11 cellular contexts compared by ENCODE assay signal in genomic region chr1:218674280-218674773, GRCh38.
DNase-seq lines count a peak whose midpoint lies in the region; ATAC-seq and TF ChIP-seq lines count a peak whose summit lies in the region.
"Had no signal": no experiment of that assay in that cellular context is flagged by ENCODE, and none has a peak within 500 bp of the region (broad histone marks: within the 10 kb centered on the region; RNA-seq: fewer than 3 reads in every experiment).

No MANE protein-coding gene starts in this region.

- CTCF ChIA-PET in activated CD8-positive, alpha-beta memory T cell treated with anti-CD3 and anti-CD28 coated beads, Interleukin-2, amount 10 ng/mL, durations not matched to agents 7 days and 5 days (lab: Charles Lee) = no interaction called here

- H3K4me1 ChIP-seq in GM23338 (ENCODE audit: insufficient read depth) (peaks cover 9% of the 10 kb centered on the region; the same call in 1 of the 2 replicates), parathyroid adenoma (no peaks in the 10 kb centered on the region)

- 0 out of 3 replicates have a peak, but pooled peaks cover 3% of the 10 kb centered on the region for H3K36me3 Mint-ChIP-seq in GM23338 (ENCODE audit: low read depth)
- no peaks in the 10 kb centered on the region for H3K36me3 Mint-ChIP-seq in activated CD8-positive, alpha-beta memory T cell treated with anti-CD3 and anti-CD28 coated beads, Interleukin-2, amount 10 ng/mL, durations not matched to agents 7 days and 5 days
- H3K36me3 Mint-ChIP-seq: stimulated activated naive B cell treated with anti-CD40 and anti-IgM and Interleukin-4, amounts not matched to agents 10 μg/mL and 1 μg/mL and 100 μg/mL, for 72 hours had no signal

- peaks cover 2% of the 10 kb centered on the region for H3K27me3 Mint-ChIP-seq in GM23338 (ENCODE audit: insufficient read depth, low read depth, poor library complexity)
- no peaks in the 10 kb centered on the region for H3K27me3 Mint-ChIP-seq in activated CD8-positive, alpha-beta memory T cell treated with anti-CD3 and anti-CD28 coated beads, Interleukin-2, amount 10 ng/mL, durations not matched to agents 7 days and 5 days

- H3K79me2 ChIP-seq in GM23338 (replicated peaks; ENCODE audit: insufficient read depth) (no peaks in the 10 kb centered on the region), parathyroid adenoma (no peaks in the 10 kb centered on the region)

- H3K27ac ChIP-seq in GM23338 (ENCODE audit: low read depth) = no peak overlapping the region
- H3K27ac ChIP-seq in parathyroid adenoma = no peak overlapping the region

- H3K27me3 ChIP-seq in GM23338 (ENCODE audit: insufficient read depth) (no peaks in the 10 kb centered on the region), parathyroid adenoma (ENCODE audit: control insufficient read depth, insufficient read depth, low read length) (no peaks in the 10 kb centered on the region)

- H2AFZ ChIP-seq in GM23338 (no peak overlapping the region), parathyroid adenoma (peak overlapping the region; percentile 11)

- ATAC-seq in GM23338 (peak; percentile 100), GM21423 (IDR thresholded peaks at IDR 0.05; ENCODE audit: unreplicated experiment) (no peak), GM18511 (IDR thresholded peaks at IDR 0.05; ENCODE audit: unreplicated experiment) (no peak)
- no peak for ATAC-seq in activated CD8-positive, alpha-beta memory T cell treated with anti-CD3 and anti-CD28 coated beads, Interleukin-2, amount 10 ng/mL, durations not matched to agents 7 days and 5 days
- ATAC-seq: K562; stimulated activated naive B cell treated with anti-CD40 and anti-IgM and Interleukin-4, amounts not matched to agents 10 μg/mL and 1 μg/mL and 100 μg/mL, for 72 hours had no signal

- DNase-seq in GM23338 (ENCODE audit: low spot score) (peak; percentile 85), OCI-M1 (lab: John Stamatoyannopoulos, UW) (peak; percentile 63), fibroblast of villous mesenchyme (ENCODE audit: low read depth) (peak; percentile 73), NCI-H146 (lab: John Stamatoyannopoulos, UW) (no peak)
- DNase-seq in activated CD8-positive, alpha-beta memory T cell treated with anti-CD3 and anti-CD28 coated beads, Interleukin-2, amount 10 ng/mL, durations not matched to agents 7 days and 5 days = no peak
- DNase-seq: midbrain; stimulated activated naive B cell treated with anti-CD40 and anti-IgM and Interleukin-4, amounts not matched to agents 10 μg/mL and 1 μg/mL and 100 μg/mL, for 72 hours had no signal

- peaks cover 13% of the 10 kb centered on the region for H3K4me1 Mint-ChIP-seq in GM23338
- no peaks in the 10 kb centered on the region for H3K4me1 Mint-ChIP-seq in activated CD8-positive, alpha-beta memory T cell treated with anti-CD3 and anti-CD28 coated beads, Interleukin-2, amount 10 ng/mL, durations not matched to agents 7 days and 5 days
- H3K4me1 Mint-ChIP-seq: stimulated activated naive B cell treated with anti-CD40 and anti-IgM and Interleukin-4, amounts not matched to agents 10 μg/mL and 1 μg/mL and 100 μg/mL, for 72 hours had no signal

- no peak overlapping the region for H3K27ac Mint-ChIP-seq in GM23338
- no peak overlapping the region for H3K27ac Mint-ChIP-seq in activated CD8-positive, alpha-beta memory T cell treated with anti-CD3 and anti-CD28 coated beads, Interleukin-2, amount 10 ng/mL, durations not matched to agents 7 days and 5 days
- H3K27ac Mint-ChIP-seq: stimulated activated naive B cell treated with anti-CD40 and anti-IgM and Interleukin-4, amounts not matched to agents 10 μg/mL and 1 μg/mL and 100 μg/mL, for 72 hours had no signal

- H3K4me2 ChIP-seq in GM23338 (no peak overlapping the region), parathyroid adenoma (ENCODE audit: low read length) (no peak overlapping the region)

- no peaks in the 10 kb centered on the region for H3K9me3 ChIP-seq in parathyroid adenoma (ENCODE audit: control insufficient read depth, low read length)

- no peaks in the 10 kb centered on the region for H3K9me2 ChIP-seq in GM23338 (ENCODE audit: insufficient read depth)

- no peak; a peak in 1 of 4 replicates for TF ChIP-seq CTCF in GM23338 (conservative IDR thresholded peaks at IDR 0.05; ENCODE audit: low read depth in 2 of 2)
- peak; percentile 13 for TF ChIP-seq CTCF in fibroblast of villous mesenchyme (IDR thresholded peaks at IDR 0.05; ENCODE audit: insufficient read depth, low read depth, low read length)
- TF ChIP-seq CTCF in parathyroid adenoma (IDR thresholded peaks at IDR 0.05) = no peak

- H3K9ac ChIP-seq in parathyroid adenoma = no peak overlapping the region

- no peak overlapping the region for H3K4me3 Mint-ChIP-seq in GM23338
- H3K4me3 Mint-ChIP-seq in activated CD8-positive, alpha-beta memory T cell treated with anti-CD3 and anti-CD28 coated beads, Interleukin-2, amount 10 ng/mL, durations not matched to agents 7 days and 5 days = no peak overlapping the region
- H3K4me3 Mint-ChIP-seq: stimulated activated naive B cell treated with anti-CD40 and anti-IgM and Interleukin-4, amounts not matched to agents 10 μg/mL and 1 μg/mL and 100 μg/mL, for 72 hours had no signal

- H4K20me1 ChIP-seq in GM23338 (replicated peaks; ENCODE audit: insufficient read depth) = no peaks in the 10 kb centered on the region

- H3K36me3 ChIP-seq in GM23338 (ENCODE audit: insufficient read depth) (no peaks in the 10 kb centered on the region), parathyroid adenoma (ENCODE audit: control insufficient read depth, insufficient read depth, low read length) (no peaks in the 10 kb centered on the region)

- H3K9me3 Mint-ChIP-seq in GM23338 = no peaks in the 10 kb centered on the region
- peaks cover 4% of the 10 kb centered on the region for H3K9me3 Mint-ChIP-seq in activated CD8-positive, alpha-beta memory T cell treated with anti-CD3 and anti-CD28 coated beads, Interleukin-2, amount 10 ng/mL, durations not matched to agents 7 days and 5 days (ENCODE audit: low read depth)

- no peaks in the 10 kb centered on the region for H3F3A ChIP-seq in GM23338 (replicated peaks; ENCODE audit: low read depth)

- H3K4me3 ChIP-seq in GM23338 (no peak overlapping the region), fibroblast of villous mesenchyme (ENCODE audit: low read depth, low read length) (no peak overlapping the region), parathyroid adenoma (ENCODE audit: low read depth, low read length) (no peak overlapping the region)
- H3K4me3 ChIP-seq: K562 had no signal

TF ChIP-seq in GM23338, 12 proteins besides CTCF, POLR2A, EP300 and RAD21:
- TF ChIP-seq ZNF462 (CRISPR knock-in tag; IDR thresholded peaks at IDR 0.05) = peak; percentile 80
- TF ChIP-seq EZH2 (IDR thresholded peaks at IDR 0.05; ENCODE audit: low read depth, unreplicated experiment) = no peak
TF ChIP-seq in GM23338: peak in this region for 1.

Comparison
In these comparisons a context has a peak if more than half of its experiments do, and no peak if none do; other contexts are left out.
1. DNase-seq: peak in GM23338 (single experiment), OCI-M1 (single experiment) and fibroblast of villous mesenchyme (single experiment); none in NCI-H146 (single experiment) and activated CD8-positive, alpha-beta memory T cell treated with anti-CD3 and anti-CD28 coated beads, Interleukin-2, amount 10 ng/mL, durations not matched to agents 7 days and 5 days (single experiment).